Comparison of ENCODE assay signal across 12 cellular contexts in genomic region chr1:28062806-28063205, GRCh38. TPM values are rescaled to one million over a fixed set of nuclear protein-coding genes. Genes with fewer than 3 reads are reported as not detected.
DNase-seq lines count a peak whose midpoint lies in the region; ATAC-seq, FAIRE-seq and TF ChIP-seq lines count a peak whose summit lies in the region.
"Had no signal": no experiment of that assay in that cellular context is flagged by ENCODE, and none has a peak within 500 bp of the region (broad histone marks: within the 10 kb centered on the region; RNA-seq: fewer than 3 reads in every experiment).

No MANE protein-coding gene starts in this region.

- FAIRE-seq in D721Med (lab: Jason Lieb, UNC) = no peak

- H3K9me3 ChIP-seq in breast epithelium = no peaks in the 10 kb centered on the region
- H3K9me3 ChIP-seq: mucosa of descending colon had no signal

- no peaks in the 10 kb centered on the region for H3K27me3 ChIP-seq in breast epithelium

- H3K27ac ChIP-seq in breast epithelium = no peak overlapping the region

- H3K27ac Mint-ChIP-seq in MCF 10A (ENCODE audit: low read depth, unreplicated experiment) = no peak overlapping the region
- no peak overlapping the region for H3K27ac Mint-ChIP-seq in effector memory CD8-positive, alpha-beta T cell
- no peak overlapping the region for H3K27ac Mint-ChIP-seq in stimulated activated effector memory CD8-positive, alpha-beta T cell treated with anti-CD3 and anti-CD28 coated beads, Interleukin-12 subunit alpha, Interleukin-12 subunit beta, amount 100 ng/mL, for 72 hours
- H3K27ac Mint-ChIP-seq: B cell had no signal

- no peak overlapping the region for H3K4me3 Mint-ChIP-seq in MCF 10A (ENCODE audit: unreplicated experiment)
- H3K4me3 Mint-ChIP-seq in effector memory CD8-positive, alpha-beta T cell = no peak overlapping the region
- peak overlapping the region; percentile 22 for H3K4me3 Mint-ChIP-seq in stimulated activated effector memory CD8-positive, alpha-beta T cell treated with anti-CD3 and anti-CD28 coated beads, Interleukin-12 subunit alpha, Interleukin-12 subunit beta, amount 100 ng/mL, for 72 hours
- H3K4me3 Mint-ChIP-seq: B cell had no signal

- H3K27me3 Mint-ChIP-seq in MCF 10A (ENCODE audit: insufficient read depth, unreplicated experiment) = no peaks in the 10 kb centered on the region
- H3K27me3 Mint-ChIP-seq in effector memory CD8-positive, alpha-beta T cell = no peaks in the 10 kb centered on the region
- H3K27me3 Mint-ChIP-seq: B cell had no signal

- intact Hi-C loops in MCF 10A (cut with micrococcal nuclease) (no loop called here), breast epithelium (cut with DNase I; ENCODE audit: low total_unique reads) (no loop called here)

- H3K4me3 ChIP-seq in breast epithelium = no peak overlapping the region
- H3K4me3 ChIP-seq: mucosa of descending colon had no signal

- TF ChIP-seq CTCF in MCF 10A (IDR thresholded peaks at IDR 0.05; ENCODE audit: unreplicated experiment) (no peak), breast epithelium (IDR thresholded peaks at IDR 0.05) (no peak), D721Med (IDR thresholded peaks at IDR 0.05; ENCODE audit: insufficient read depth, missing control alignments) (no peak)

- no peaks in the 10 kb centered on the region for H3K36me3 ChIP-seq in breast epithelium

- BruUV-seq in MCF 10A (replicated peaks; lab: Mats Ljungman, UMichigan) = no TSS peak

- H3K4me1 Mint-ChIP-seq in MCF 10A (ENCODE audit: insufficient read depth, unreplicated experiment) = peaks cover 27% of the 10 kb centered on the region
- H3K4me1 Mint-ChIP-seq in effector memory CD8-positive, alpha-beta T cell (ENCODE audit: low read depth in 2 of 2) = peaks cover 16 to 20% of the 10 kb centered on the region in 2 donors
- H3K4me1 Mint-ChIP-seq in stimulated activated effector memory CD8-positive, alpha-beta T cell treated with anti-CD3 and anti-CD28 coated beads, Interleukin-12 subunit alpha, Interleukin-12 subunit beta, amount 100 ng/mL, for 72 hours = peaks cover 16% of the 10 kb centered on the region

- no peaks in the 10 kb centered on the region for H3K9me3 Mint-ChIP-seq in MCF 10A (ENCODE audit: unreplicated experiment)
- no peaks in the 10 kb centered on the region for H3K9me3 Mint-ChIP-seq in effector memory CD8-positive, alpha-beta T cell
- no peaks in the 10 kb centered on the region for H3K9me3 Mint-ChIP-seq in stimulated activated effector memory CD8-positive, alpha-beta T cell treated with anti-CD3 and anti-CD28 coated beads, Interleukin-12 subunit alpha, Interleukin-12 subunit beta, amount 100 ng/mL, for 72 hours

- peak; percentile 26 for ATAC-seq in effector memory CD8-positive, alpha-beta T cell (replicated peaks)
- peak; percentile 48 for ATAC-seq in stimulated activated effector memory CD8-positive, alpha-beta T cell treated with anti-CD3 and anti-CD28 coated beads, Interleukin-12 subunit alpha, Interleukin-12 subunit beta, amount 100 ng/mL, for 72 hours
- no peak for ATAC-seq in HG03565 (IDR thresholded peaks at IDR 0.05; ENCODE audit: unreplicated experiment)
- no peak for ATAC-seq in HG02981 (IDR thresholded peaks at IDR 0.05; ENCODE audit: unreplicated experiment)
- ATAC-seq: mucosa of descending colon had no signal

- POLR2A ChIA-PET in MCF 10A (lab: Yijun Ruan, JAX) = interaction anchor here (1.7 to 3.1 kb wide), 2 partner anchors 23 to 25 kb away, joined by 5 to 12 read pairs; partner anchors contain the start of gene EYA3

- DNase-seq in MCF 10A (ENCODE audit: unreplicated experiment) = peak; percentile 57
- no peak for DNase-seq in breast epithelium (ENCODE audit: low spot score in 2 of 2)
- peak; percentile 45 for DNase-seq in activated CD4-positive, alpha-beta T cell treated with anti-CD3 and anti-CD28 coated beads for 48 hours
- DNase-seq in effector memory CD8-positive, alpha-beta T cell = no peak
- DNase-seq in stimulated activated effector memory CD8-positive, alpha-beta T cell treated with anti-CD3 and anti-CD28 coated beads, Interleukin-12 subunit alpha, Interleukin-12 subunit beta, amount 100 ng/mL, for 72 hours (ENCODE audit: low spot score in 2 of 2) = no peak
- DNase-seq in D721Med (ENCODE audit: insufficient read length, low spot score) = no peak
- DNase-seq: aorta, mucosa of descending colon, Right ventricle myocardium superior had no signal

- CTCF ChIA-PET in MCF 10A (lab: Yijun Ruan, JAX) = no interaction called here

- H3K4me1 ChIP-seq in breast epithelium = no peaks in the 10 kb centered on the region

- H3K36me3 Mint-ChIP-seq in MCF 10A (ENCODE audit: insufficient read depth, unreplicated experiment) = peaks cover 7% of the 10 kb centered on the region
- H3K36me3 Mint-ChIP-seq in effector memory CD8-positive, alpha-beta T cell (ENCODE audit: insufficient read depth) = peaks cover 3% of the 10 kb centered on the region
- H3K36me3 Mint-ChIP-seq in stimulated activated effector memory CD8-positive, alpha-beta T cell treated with anti-CD3 and anti-CD28 coated beads, Interleukin-12 subunit alpha, Interleukin-12 subunit beta, amount 100 ng/mL, for 72 hours = peaks cover 12% of the 10 kb centered on the region

- TF ChIP-seq POLR2A in breast epithelium (IDR thresholded peaks at IDR 0.05) = no peak

RNA-seq across cellular contexts. Expression of gene EYA3, which starts 25.6 kb away (rescaled TPM):
- total RNA-seq in MCF 10A (2022) = 13.3 and 14.4 TPM in 2 replicates
- total RNA-seq in breast epithelium = 10 to 100 TPM; 12.2 to 22.6 (median 18.1) TPM

Comparison
In these comparisons a context has a peak if more than half of its experiments do, and no peak if none do; other contexts are left out.
1. DNase-seq: peak in MCF 10A (single experiment) and activated CD4-positive, alpha-beta T cell treated with anti-CD3 and anti-CD28 coated beads for 48 hours (single experiment); none in breast epithelium (0 of 2), effector memory CD8-positive, alpha-beta T cell (0 of 3), stimulated activated effector memory CD8-positive, alpha-beta T cell treated with anti-CD3 and anti-CD28 coated beads, Interleukin-12 subunit alpha, Interleukin-12 subunit beta, amount 100 ng/mL, for 72 hours (0 of 2) and D721Med (single experiment).
2. ATAC-seq: peak in effector memory CD8-positive, alpha-beta T cell (single experiment) and stimulated activated effector memory CD8-positive, alpha-beta T cell treated with anti-CD3 and anti-CD28 coated beads, Interleukin-12 subunit alpha, Interleukin-12 subunit beta, amount 100 ng/mL, for 72 hours (single experiment); none in HG03565 (single experiment) and HG02981 (single experiment).